8 cellular contexts compared by ENCODE assay signal in the genomic region with DNA sequence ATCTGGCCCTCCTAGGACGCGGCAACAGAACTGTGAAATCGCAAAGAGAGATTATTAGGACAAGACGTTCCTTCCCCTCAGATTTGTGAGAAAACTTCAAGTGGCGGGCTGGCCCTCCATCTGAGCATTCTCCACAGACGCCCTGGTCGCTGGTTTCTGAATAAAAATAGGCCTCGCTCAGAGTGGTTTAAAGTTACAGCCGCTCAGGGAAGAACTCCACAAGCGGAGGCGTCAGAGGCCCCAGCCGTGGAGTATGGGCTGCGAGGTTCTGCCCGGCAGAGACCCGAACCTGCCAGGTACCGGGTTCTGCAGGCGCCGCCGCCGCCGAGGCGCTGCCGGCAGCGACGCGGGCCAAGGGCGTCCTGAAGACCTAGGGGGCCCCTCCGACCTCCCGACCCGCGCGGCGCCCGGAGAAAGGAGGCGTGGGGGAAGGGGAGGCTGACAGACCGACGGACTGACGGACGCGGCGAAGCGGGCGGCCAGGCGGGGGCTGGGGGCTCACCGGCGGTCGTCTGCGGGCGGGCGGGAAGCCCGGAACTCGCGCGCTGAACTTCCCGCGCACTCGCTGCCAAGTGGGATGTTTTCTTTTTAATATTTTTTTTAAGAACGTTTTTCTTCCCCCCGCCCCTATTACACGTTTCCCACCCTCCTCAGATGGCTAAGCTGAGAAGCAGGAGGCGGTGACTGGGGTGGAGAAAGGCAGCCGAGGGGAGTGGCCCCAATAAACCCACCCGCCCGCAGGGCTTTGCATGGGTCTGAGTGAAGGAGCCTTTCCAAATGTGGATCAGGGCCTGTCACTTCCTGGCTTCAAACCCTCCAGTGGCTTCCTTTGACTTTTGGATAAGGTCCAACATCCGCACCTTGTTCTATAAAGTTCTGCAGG. TPM values are rescaled to one million over a fixed set of nuclear protein-coding genes. Genes with fewer than 3 reads are reported as not detected.
DNase-seq lines count a peak whose midpoint lies in the region; ATAC-seq and TF ChIP-seq lines count a peak whose summit lies in the region.

A gene (minus strand): TSS at position 574 of the 883 bp plus-strand sequence. CDS start 770 bp downstream, outside the sequence.

- no peak for TF ChIP-seq CTCF in endodermal cell (conservative IDR thresholded peaks at IDR 0.05)

- 22 to 45% methylated on average over 2 to 57 of the region's 65 CpGs for WGBS in endodermal cell (ENCODE audit: insufficient coverage in 1 of 2, insufficient read length in 1 of 2), 2 experiments

- H3K36me3 Mint-ChIP-seq in endodermal cell (ENCODE audit: low read depth), result peaks cover 12% of the 10 kb centered on the region
- no peaks in the 10 kb centered on the region for H3K36me3 Mint-ChIP-seq in CD8-positive, alpha-beta memory T cell
- H3K36me3 Mint-ChIP-seq in activated CD4-positive, alpha-beta T cell treated with anti-CD3 and anti-CD28 coated beads, Interleukin-2, amount 10 ng/mL, durations not matched to agents 7 days and 5 days (ENCODE audit: low read depth), result no peaks in the 10 kb centered on the region

- no peak for ATAC-seq in HG02588 (IDR thresholded peaks at IDR 0.05; ENCODE audit: unreplicated experiment)
- ATAC-seq in GM21786 (IDR thresholded peaks at IDR 0.05; ENCODE audit: unreplicated experiment), result no peak

- H3K27me3 ChIP-seq in endodermal cell (ENCODE audit: control insufficient read depth, insufficient read depth, low read length, poor library complexity, severe bottlenecking) (no peaks in the 10 kb centered on the region), mucosa of stomach (ENCODE audit: control insufficient read depth, insufficient read depth, low read length) (no peaks in the 10 kb centered on the region)
- H3K27me3 ChIP-seq in CD8-positive, alpha-beta memory T cell (ENCODE audit: insufficient read depth, low read length, poor library complexity, severe bottlenecking), result no peaks in the 10 kb centered on the region

- DNase-seq in ACHN (peak; percentile 45), NCI-H2107 treated with DMSO at 0.1 percent for 48 hours (lab: John Stamatoyannopoulos, UW; ENCODE audit: unreplicated experiment) (peak; percentile 31), endodermal cell (peak; percentile 80)
- DNase-seq in CD8-positive, alpha-beta memory T cell, result no peak
- DNase-seq in activated CD4-positive, alpha-beta T cell treated with anti-CD3 and anti-CD28 coated beads, Interleukin-2, amount 10 ng/mL, durations not matched to agents 7 days and 5 days, result no peak

- CTCF ChIA-PET in CD8-positive, alpha-beta memory T cell (lab: Charles Lee), result no interaction called here
- CTCF ChIA-PET in activated CD4-positive, alpha-beta T cell treated with anti-CD3 and anti-CD28 coated beads, Interleukin-2, amount 10 ng/mL, durations not matched to agents 7 days and 5 days (lab: Charles Lee), result no interaction called here

- H3K27ac Mint-ChIP-seq in endodermal cell, result peak within 1 kb of the TSS; percentile 48
- H3K27ac Mint-ChIP-seq in CD8-positive, alpha-beta memory T cell, result no peak within 1 kb of the TSS
- no peak within 1 kb of the TSS for H3K27ac Mint-ChIP-seq in activated CD4-positive, alpha-beta T cell treated with anti-CD3 and anti-CD28 coated beads, Interleukin-2, amount 10 ng/mL, durations not matched to agents 7 days and 5 days

- peaks cover 10% of the 10 kb centered on the region for H3K4me1 Mint-ChIP-seq in endodermal cell
- H3K4me1 Mint-ChIP-seq in CD8-positive, alpha-beta memory T cell, result no peaks in the 10 kb centered on the region
- no peaks in the 10 kb centered on the region for H3K4me1 Mint-ChIP-seq in activated CD4-positive, alpha-beta T cell treated with anti-CD3 and anti-CD28 coated beads, Interleukin-2, amount 10 ng/mL, durations not matched to agents 7 days and 5 days

- H3K9ac ChIP-seq in endodermal cell (ENCODE audit: extremely low read depth, low read length, poor library complexity, severe bottlenecking) (peak within 1 kb of the TSS; percentile 45), mucosa of stomach (ENCODE audit: low read length) (peak within 1 kb of the TSS; percentile 37)

- peaks cover 7% of the 10 kb centered on the region for H3K9me3 Mint-ChIP-seq in endodermal cell
- H3K9me3 Mint-ChIP-seq in CD8-positive, alpha-beta memory T cell, result peaks cover 2 to 9% (median 7%) of the 10 kb centered on the region in 5 donors
- H3K9me3 Mint-ChIP-seq in activated CD4-positive, alpha-beta T cell treated with anti-CD3 and anti-CD28 coated beads, Interleukin-2, amount 10 ng/mL, durations not matched to agents 7 days and 5 days, result peaks cover 5% of the 10 kb centered on the region

- H3K27ac ChIP-seq in endodermal cell (ENCODE audit: low read depth, low read length), result no peak within 1 kb of the TSS
- H3K27ac ChIP-seq in CD8-positive, alpha-beta memory T cell (ENCODE audit: low read depth, low read length), result no peak within 1 kb of the TSS

- H3K27me3 Mint-ChIP-seq in endodermal cell (ENCODE audit: insufficient read depth), result no peaks in the 10 kb centered on the region
- H3K27me3 Mint-ChIP-seq in CD8-positive, alpha-beta memory T cell, result no peaks in the 10 kb centered on the region
- H3K27me3 Mint-ChIP-seq in activated CD4-positive, alpha-beta T cell treated with anti-CD3 and anti-CD28 coated beads, Interleukin-2, amount 10 ng/mL, durations not matched to agents 7 days and 5 days, result no peaks in the 10 kb centered on the region

- H3K36me3 ChIP-seq in endodermal cell (ENCODE audit: control insufficient read depth, insufficient read depth, low read length) (no peaks in the 10 kb centered on the region), mucosa of stomach (ENCODE audit: control insufficient read depth, insufficient read depth, low read length) (no peaks in the 10 kb centered on the region)
- no peaks in the 10 kb centered on the region for H3K36me3 ChIP-seq in CD8-positive, alpha-beta memory T cell (ENCODE audit: insufficient read depth, low read length)

- H3K4me3 Mint-ChIP-seq in endodermal cell, result peak within 1 kb of the TSS; percentile 69
- no peak within 1 kb of the TSS for H3K4me3 Mint-ChIP-seq in CD8-positive, alpha-beta memory T cell
- H3K4me3 Mint-ChIP-seq in activated CD4-positive, alpha-beta T cell treated with anti-CD3 and anti-CD28 coated beads, Interleukin-2, amount 10 ng/mL, durations not matched to agents 7 days and 5 days, result no peak within 1 kb of the TSS

- H3K4me3 ChIP-seq in endodermal cell (ENCODE audit: low read length) (peak within 1 kb of the TSS; percentile 75), mucosa of stomach (ENCODE audit: low read length) (no peak within 1 kb of the TSS)
- H3K4me3 ChIP-seq in CD8-positive, alpha-beta memory T cell (ENCODE audit: low read length), result no peak within 1 kb of the TSS

- H3K4me1 ChIP-seq in endodermal cell (ENCODE audit: control insufficient read depth, insufficient read depth, low read length) (peaks cover 2% of the 10 kb centered on the region), mucosa of stomach (ENCODE audit: control insufficient read depth, insufficient read depth, low read length) (no peaks in the 10 kb centered on the region)
- H3K4me1 ChIP-seq in CD8-positive, alpha-beta memory T cell (ENCODE audit: insufficient read depth, low read length), result no peaks in the 10 kb centered on the region

- H3K9me3 ChIP-seq in endodermal cell (ENCODE audit: control insufficient read depth, low read length) (peaks cover 12% of the 10 kb centered on the region), mucosa of stomach (ENCODE audit: control insufficient read depth, low read length) (no peaks in the 10 kb centered on the region)
- H3K9me3 ChIP-seq in CD8-positive, alpha-beta memory T cell (ENCODE audit: low read length), result no peaks in the 10 kb centered on the region

- in situ Hi-C loops in ACHN (cut with HindIII; ENCODE audit: low pct_ligation_motif_present, low pct_unique_long_range_greater_than_20kb, low sequenced_read_pairs), result no loop called here

- POLR2A ChIA-PET in CD8-positive, alpha-beta memory T cell (lab: Charles Lee), result no interaction called here
- POLR2A ChIA-PET in activated CD4-positive, alpha-beta T cell treated with anti-CD3 and anti-CD28 coated beads, Interleukin-2, amount 10 ng/mL, durations not matched to agents 7 days and 5 days (lab: Charles Lee), result no interaction called here

RNA-seq across cellular contexts. Expression of the gene that starts here (rescaled TPM):
- 1 to 10 TPM; 6.4 to 7.5 TPM for total RNA-seq in endodermal cell
- 8.4 TPM for polyA plus RNA-seq in endodermal cell (2013, experiment 1 of 2)
- polyA plus RNA-seq in endodermal cell (2013, experiment 2 of 2), result 8.7 TPM
- not detected for total RNA-seq in CD8-positive, alpha-beta memory T cell
- polyA plus RNA-seq in CD8-positive, alpha-beta memory T cell, result not detected
- total RNA-seq in activated CD4-positive, alpha-beta T cell treated with anti-CD3 and anti-CD28 coated beads, Interleukin-2, amount 10 ng/mL, durations not matched to agents 7 days and 5 days, result not detected

Comparison
In these comparisons a context has a peak if more than half of its experiments do, and no peak if none do; other contexts are left out.
1. RNA of the gene that starts here (total RNA-seq): 6.4 to 7.5 TPM in endodermal cell; not detected in CD8-positive, alpha-beta memory T cell and not detected in activated CD4-positive, alpha-beta T cell treated with anti-CD3 and anti-CD28 coated beads, Interleukin-2, amount 10 ng/mL, durations not matched to agents 7 days and 5 days; every median in the first group is over 4 times any median in the second.
2. DNase-seq: peak in ACHN (single experiment), NCI-H2107 treated with DMSO at 0.1 percent for 48 hours (single experiment) and endodermal cell (single experiment); none in CD8-positive, alpha-beta memory T cell (0 of 5) and activated CD4-positive, alpha-beta T cell treated with anti-CD3 and anti-CD28 coated beads, Interleukin-2, amount 10 ng/mL, durations not matched to agents 7 days and 5 days (single experiment).